In genomic region chr17:57927048-57927723, GRCh38 we compare ENCODE assay signal across 8 cellular contexts. TPM values are rescaled to one million over a fixed set of nuclear protein-coding genes. Genes with fewer than 3 reads are reported as not detected.
DNase-seq lines count a peak whose midpoint lies in the region; ATAC-seq and TF ChIP-seq lines count a peak whose summit lies in the region.
"Had no signal": no experiment of that assay in that cellular context is flagged by ENCODE, and none has a peak within 500 bp of the region (broad histone marks: within the 10 kb centered on the region; RNA-seq: fewer than 3 reads in every experiment).

No MANE protein-coding gene starts in this region.

- H3K27ac Mint-ChIP-seq in activated B cell treated with CpG ODN at 0.5 μM for 24 hours, result peak overlapping the region; percentile 12
- H3K27ac Mint-ChIP-seq: activated naive CD8-positive, alpha-beta T cell treated with anti-CD3 and anti-CD28 coated beads, Interleukin-2, amount 10 ng/mL, durations not matched to agents 7 days and 5 days had no signal

- no peaks in the 10 kb centered on the region for H4K20me1 ChIP-seq in hepatocyte (ENCODE audit: insufficient read depth, poor library complexity, severe bottlenecking)

- no peak for TF ChIP-seq CTCF in activated B cell treated with CpG ODN at 0.5 μM for 24 hours (IDR thresholded peaks at IDR 0.05)
- no peak for TF ChIP-seq CTCF in hepatocyte (IDR thresholded peaks at IDR 0.05; ENCODE audit: poor library complexity)
- no peak for TF ChIP-seq CTCF in testis (IDR thresholded peaks at IDR 0.05)
- TF ChIP-seq CTCF in BE2C (IDR thresholded peaks at IDR 0.05; ENCODE audit: low read depth, low read length), result no peak

- H3K27me3 ChIP-seq in hepatocyte, result no peaks in the 10 kb centered on the region
- no peaks in the 10 kb centered on the region for H3K27me3 ChIP-seq in testis
- no peaks in the 10 kb centered on the region for H3K27me3 ChIP-seq in BE2C

- DNase-seq in M059J (ENCODE audit: low read depth), result peak; percentile 74
- DNase-seq in activated B cell treated with CpG ODN at 0.5 μM for 24 hours, result no peak
- DNase-seq in hepatocyte (ENCODE audit: low spot score), result no peak
- DNase-seq in testis, result peak; percentile 39
- no peak for DNase-seq in inferior parietal cortex (ENCODE audit: extremely low spot score)
- no peak for DNase-seq in BE2C
- DNase-seq in HuH-7 (ENCODE audit: low spot score), result no peak
- DNase-seq: activated naive CD8-positive, alpha-beta T cell treated with anti-CD3 and anti-CD28 coated beads, Interleukin-2, amount 10 ng/mL, durations not matched to agents 7 days and 5 days had no signal

- H3K4me1 ChIP-seq in hepatocyte (ENCODE audit: insufficient read depth) (peaks cover 36% of the 10 kb centered on the region), testis (peaks cover 13% of the 10 kb centered on the region), BE2C (peaks cover 11% of the 10 kb centered on the region)

- H3K27ac ChIP-seq in hepatocyte (peak overlapping the region; percentile 22), testis (no peak overlapping the region)

- no peak overlapping the region for H3K4me3 ChIP-seq in hepatocyte
- H3K4me3 ChIP-seq in testis, result no peak overlapping the region
- H3K4me3 ChIP-seq in BE2C (ENCODE audit: low read depth, low read length), result no peak overlapping the region

- no peaks in the 10 kb centered on the region for H3K9me2 ChIP-seq in hepatocyte (replicated peaks; ENCODE audit: insufficient read depth)

- intact Hi-C loops in activated B cell treated with CpG ODN at 0.5 μM for 24 hours (cut with micrococcal nuclease), result no loop called here
- intact Hi-C loops in testis (cut with DNase I; ENCODE audit: low total_unique reads), result no loop called here

- ATAC-seq in activated B cell treated with CpG ODN at 0.5 μM for 24 hours (ENCODE audit: low read depth), result no peak

- no peaks in the 10 kb centered on the region for H3K36me3 ChIP-seq in hepatocyte (replicated peaks; ENCODE audit: insufficient read depth, low read depth)
- no peaks in the 10 kb centered on the region for H3K36me3 ChIP-seq in testis (ENCODE audit: low read depth, missing control alignments)
- H3K36me3 ChIP-seq in BE2C, result no peaks in the 10 kb centered on the region

- no peaks in the 10 kb centered on the region for H3K9me3 Mint-ChIP-seq in activated B cell treated with CpG ODN at 0.5 μM for 24 hours

- no peaks in the 10 kb centered on the region for H3K36me3 Mint-ChIP-seq in activated B cell treated with CpG ODN at 0.5 μM for 24 hours (ENCODE audit: low read depth)
- H3K36me3 Mint-ChIP-seq: activated naive CD8-positive, alpha-beta T cell treated with anti-CD3 and anti-CD28 coated beads, Interleukin-2, amount 10 ng/mL, durations not matched to agents 7 days and 5 days had no signal

- H3K4me2 ChIP-seq in hepatocyte, result peak overlapping the region; percentile 8

- 36% methylated on average over 5 of the region's 5 CpGs for WGBS in hepatocyte (ENCODE audit: low lambda C conversion rate, missing lambda C conversion rate)
- WGBS in testis, 2 donors, result 67 to 75% methylated on average over 5 of the region's 5 CpGs

- H3K9me3 ChIP-seq in hepatocyte (ENCODE audit: low read depth) (no peaks in the 10 kb centered on the region), testis (no peaks in the 10 kb centered on the region), BE2C (no peaks in the 10 kb centered on the region)

- CTCF ChIA-PET in activated B cell treated with CpG ODN at 0.5 μM for 24 hours (lab: Charles Lee), result interaction anchor here (0.6 kb wide), 1 partner anchor 34 kb away, joined by 4 read pairs; no protein-coding TSS in a partner anchor

- peaks cover 46% of the 10 kb centered on the region for H3K27me3 Mint-ChIP-seq in activated B cell treated with CpG ODN at 0.5 μM for 24 hours

- H3K4me3 Mint-ChIP-seq in activated B cell treated with CpG ODN at 0.5 μM for 24 hours, result no peak overlapping the region
- H3K4me3 Mint-ChIP-seq: activated naive CD8-positive, alpha-beta T cell treated with anti-CD3 and anti-CD28 coated beads, Interleukin-2, amount 10 ng/mL, durations not matched to agents 7 days and 5 days had no signal

- H3K4me1 Mint-ChIP-seq in activated B cell treated with CpG ODN at 0.5 μM for 24 hours, result no peaks in the 10 kb centered on the region

- TF ChIP-seq POLR2A in testis (IDR thresholded peaks at IDR 0.05), result no peak

- H2AFZ ChIP-seq in hepatocyte, result no peak overlapping the region

- POLR2A ChIA-PET in activated B cell treated with CpG ODN at 0.5 μM for 24 hours (lab: Charles Lee), result no interaction called here

- H3K79me2 ChIP-seq in hepatocyte, result peaks cover 41% of the 10 kb centered on the region

RNA-seq across cellular contexts. Expression of gene CUEDC1, which starts 28.0 kb away (rescaled TPM):
- total RNA-seq in M059J (2014; rRNA removed; shearing (Covaris generic)), result 4.4 and 16.2 TPM in 2 replicates
- not detected in 2 replicates for total RNA-seq in activated B cell treated with CpG ODN at 0.5 μM for 24 hours
- total RNA-seq in hepatocyte, result 9.3 and 11.6 TPM in 2 replicates
- 23.3 and 27.4 TPM in 2 replicates for polyA plus RNA-seq in hepatocyte
- total RNA-seq in testis, result 1 to 10 TPM; 6.5 to 8.6 TPM
- 13.3 TPM for polyA plus RNA-seq in testis (ENCODE audit: insufficient read depth, low read depth, low replicate concordance)
- 19.9 TPM for polyA plus RNA-seq in BE2C (2012; ENCODE audit: insufficient read depth, insufficient read length, low read depth)

Comparison
In these comparisons a context has a peak if more than half of its experiments do, and no peak if none do; other contexts are left out.
1. DNase-seq: peak in M059J (single experiment) and testis (single experiment); none in activated B cell treated with CpG ODN at 0.5 μM for 24 hours (single experiment), hepatocyte (single experiment), inferior parietal cortex (single experiment), BE2C (single experiment) and HuH-7 (single experiment).